In the genomic region with DNA sequence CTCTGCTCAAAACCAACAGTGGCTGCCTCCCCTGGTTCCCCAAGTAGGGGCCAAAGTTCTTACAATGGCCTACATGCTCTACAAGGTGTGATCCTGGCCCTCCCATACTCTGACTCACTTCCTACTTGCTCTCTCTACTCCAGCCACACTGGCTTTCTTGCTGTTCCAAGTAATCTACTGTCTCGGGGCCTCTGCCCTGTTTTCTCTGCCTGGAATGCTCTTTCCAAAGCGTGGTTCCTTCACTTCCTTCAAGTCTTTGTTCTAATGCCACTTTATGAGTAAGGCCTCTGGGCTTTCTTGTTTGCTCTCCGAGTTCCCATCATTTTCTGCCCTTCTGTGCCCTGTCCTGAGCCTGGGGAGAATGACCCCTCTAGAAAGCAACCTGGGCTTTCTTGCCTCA, we compare ENCODE assay signal across 18 cellular contexts. TPM values are rescaled to one million over a fixed set of nuclear protein-coding genes. Genes with fewer than 3 reads are reported as not detected.
DNase-seq lines count a peak whose midpoint lies in the region; ATAC-seq, FAIRE-seq and TF ChIP-seq lines count a peak whose summit lies in the region.
"Had no signal": no experiment of that assay in that cellular context is flagged by ENCODE, and none has a peak within 500 bp of the region (broad histone marks: within the 10 kb centered on the region; RNA-seq: fewer than 3 reads in every experiment).

No MANE protein-coding gene starts in this region.

- H3K9me3 ChIP-seq in hepatocyte (ENCODE audit: low read depth) (no peaks in the 10 kb centered on the region), aorta (ENCODE audit: control insufficient read depth, low read length) (no peaks in the 10 kb centered on the region)
- H3K9me3 ChIP-seq: ovary, upper lobe of right lung had no signal

- H3K4me3 ChIP-seq in hepatocyte, result no peak overlapping the region
- H3K4me3 ChIP-seq in aorta (ENCODE audit: low read length in 2 of 2), result no peak overlapping the region
- H3K4me3 ChIP-seq: ovary, upper lobe of right lung had no signal

- FAIRE-seq in urothelium cell line (lab: Jason Lieb, UNC), result no peak
- FAIRE-seq: D721Med, endometrium had no signal

- H3K27me3 ChIP-seq in hepatocyte, result peaks cover 10% of the 10 kb centered on the region
- H3K27me3 ChIP-seq in aorta (ENCODE audit: control insufficient read depth in 1 of 2, insufficient read depth in 2 of 2, low read length in 1 of 2), result peaks cover 0 to 2% of the 10 kb centered on the region in 2 donors
- H3K27me3 ChIP-seq: ovary had no signal

- no peaks in the 10 kb centered on the region for H3K9me3 Mint-ChIP-seq in stimulated activated naive CD8-positive, alpha-beta T cell treated with anti-CD3 and anti-CD28 coated beads, Interleukin-15, amount 100 ng/mL, for 72 hours
- H3K9me3 Mint-ChIP-seq: brain had no signal

- peaks cover 29% of the 10 kb centered on the region for H3K4me1 ChIP-seq in hepatocyte (ENCODE audit: insufficient read depth)
- H3K4me1 ChIP-seq in aorta (ENCODE audit: control insufficient read depth in 1 of 2, insufficient read depth in 2 of 2, low read length in 2 of 2), result no peaks in the 10 kb centered on the region

- WGBS in hepatocyte (ENCODE audit: low lambda C conversion rate, missing lambda C conversion rate), result 52% methylated on average over 3 of the region's 3 CpGs
- 59 to 71% methylated on average over 3 of the region's 3 CpGs for whole genome bisulfite sequencing in aorta, 2 donors

- H3K27ac Mint-ChIP-seq in stimulated activated naive CD8-positive, alpha-beta T cell treated with anti-CD3 and anti-CD28 coated beads, Interleukin-15, amount 100 ng/mL, for 72 hours, result no peak overlapping the region
- H3K27ac Mint-ChIP-seq: activated CD4-positive, alpha-beta T cell treated with anti-CD3 and anti-CD28 coated beads, Interleukin-2, amount 10 ng/mL, durations not matched to agents 24 days and 14 days had no signal

- H3K27ac ChIP-seq in hepatocyte (peak overlapping the region; percentile 50), aorta (ENCODE audit: low read depth in 1 of 2, low read length in 2 of 2) (no peak overlapping the region)
- H3K27ac ChIP-seq: upper lobe of right lung had no signal

- H2AFZ ChIP-seq in hepatocyte, result no peak overlapping the region

- intact Hi-C loops in aorta (cut with DNase I), result no loop called here

- H3K27me3 Mint-ChIP-seq in stimulated activated naive CD8-positive, alpha-beta T cell treated with anti-CD3 and anti-CD28 coated beads, Interleukin-15, amount 100 ng/mL, for 72 hours, result peaks cover 50% of the 10 kb centered on the region

- H3K79me2 ChIP-seq in hepatocyte, result no peaks in the 10 kb centered on the region

- TF ChIP-seq CTCF in hepatocyte (IDR thresholded peaks at IDR 0.05; ENCODE audit: poor library complexity), result no peak

- peak; percentile 37 for ATAC-seq in stimulated activated naive CD8-positive, alpha-beta T cell treated with anti-CD3 and anti-CD28 coated beads, Interleukin-15, amount 100 ng/mL, for 72 hours
- ATAC-seq in stimulated activated naive CD8-positive, alpha-beta T cell treated with anti-CD3 and anti-CD28 coated beads, Interleukin-15, Interleukin-2, amounts not matched to agents 100 U/mL and 50 U/mL, for 24 hours, result no peak
- ATAC-seq in aorta (ENCODE audit: low FRiP score), result no peak
- ATAC-seq: upper lobe of right lung had no signal

- H3K36me3 ChIP-seq in hepatocyte (replicated peaks; ENCODE audit: insufficient read depth, low read depth) (no peaks in the 10 kb centered on the region), aorta (ENCODE audit: control insufficient read depth in 1 of 2, insufficient read depth in 2 of 2, low read length in 1 of 2) (no peaks in the 10 kb centered on the region)
- H3K36me3 ChIP-seq: ovary, upper lobe of right lung had no signal

- peaks cover 39% of the 10 kb centered on the region for H3K4me1 Mint-ChIP-seq in stimulated activated naive CD8-positive, alpha-beta T cell treated with anti-CD3 and anti-CD28 coated beads, Interleukin-15, amount 100 ng/mL, for 72 hours

- no peak for DNase-seq in stimulated activated naive CD8-positive, alpha-beta T cell treated with anti-CD3 and anti-CD28 coated beads, Interleukin-15, amount 100 ng/mL, for 72 hours
- no peak for DNase-seq in stimulated activated naive CD8-positive, alpha-beta T cell treated with anti-CD3 and anti-CD28 coated beads, Interleukin-15, Interleukin-2, amounts not matched to agents 100 U/mL and 50 U/mL, for 24 hours
- DNase-seq in amniotic epithelial cell (ENCODE audit: low read depth), result peak; percentile 67
- DNase-seq in hepatocyte (ENCODE audit: low spot score), result peak; percentile 49
- DNase-seq in urothelium cell line (ENCODE audit: low spot score), result peak; percentile 28
- DNase-seq in NCI-H345 (lab: John Stamatoyannopoulos, UW), result no peak
- DNase-seq in aorta, result no peak
- no peak for DNase-seq in COLO668 (lab: John Stamatoyannopoulos, UW; ENCODE audit: unreplicated experiment)
- DNase-seq: activated CD4-positive, alpha-beta T cell treated with anti-CD3 and anti-CD28 coated beads, Interleukin-2, amount 10 ng/mL, durations not matched to agents 24 days and 14 days; activated T-cell treated with anti-CD3 and anti-CD28 coated beads, Interleukin-2, amount 50 U/mL, for 48 hours; RPMI8226; stimulated activated CD4-positive, alpha-beta T cell treated with anti-CD3 and anti-CD28 coated beads, Interleukin-12 subunit alpha, Interleukin-12 subunit beta, amount 100 ng/mL, for 4 hours; upper lobe of right lung had no signal

- H3K4me3 Mint-ChIP-seq in stimulated activated naive CD8-positive, alpha-beta T cell treated with anti-CD3 and anti-CD28 coated beads, Interleukin-15, amount 100 ng/mL, for 72 hours, result no peak overlapping the region
- H3K4me3 Mint-ChIP-seq: activated CD4-positive, alpha-beta T cell treated with anti-CD3 and anti-CD28 coated beads, Interleukin-2, amount 10 ng/mL, durations not matched to agents 24 days and 14 days; brain had no signal

- no peaks in the 10 kb centered on the region for H4K20me1 ChIP-seq in hepatocyte (ENCODE audit: insufficient read depth, poor library complexity, severe bottlenecking)

- no peaks in the 10 kb centered on the region for H3K9me2 ChIP-seq in hepatocyte (replicated peaks; ENCODE audit: insufficient read depth)

- H3K4me2 ChIP-seq in hepatocyte, result no peak overlapping the region

RNA-seq across cellular contexts. Expression of a gene that starts 4.1 kb away (rescaled TPM):
- total RNA-seq in hepatocyte (73.2 and 77.6 TPM in 2 replicates), aorta (under 1 TPM; 0.81 to 0.97 TPM)
- polyA plus RNA-seq in hepatocyte (62.4 and 77.4 TPM in 2 replicates), aorta (under 1 TPM in 1 of 2 donors, not detected in 1; 0.25 TPM)
- total RNA-seq: lung microvascular endothelial cell had no signal

Comparison
In these comparisons a context has a peak if more than half of its experiments do, and no peak if none do; other contexts are left out.
1. DNase-seq: peak in amniotic epithelial cell (single experiment), hepatocyte (single experiment) and urothelium cell line (single experiment); none in stimulated activated naive CD8-positive, alpha-beta T cell treated with anti-CD3 and anti-CD28 coated beads, Interleukin-15, amount 100 ng/mL, for 72 hours (0 of 2), stimulated activated naive CD8-positive, alpha-beta T cell treated with anti-CD3 and anti-CD28 coated beads, Interleukin-15, Interleukin-2, amounts not matched to agents 100 U/mL and 50 U/mL, for 24 hours (single experiment), NCI-H345 (single experiment), aorta (0 of 2) and COLO668 (single experiment).
2. RNA of a gene that starts 4.1 kb away (total RNA-seq): 73.2 to 77.6 TPM in hepatocyte; 0.81 to 0.97 TPM in aorta; every median in the first group is over 10 times any median in the second.